In the genomic region with DNA sequence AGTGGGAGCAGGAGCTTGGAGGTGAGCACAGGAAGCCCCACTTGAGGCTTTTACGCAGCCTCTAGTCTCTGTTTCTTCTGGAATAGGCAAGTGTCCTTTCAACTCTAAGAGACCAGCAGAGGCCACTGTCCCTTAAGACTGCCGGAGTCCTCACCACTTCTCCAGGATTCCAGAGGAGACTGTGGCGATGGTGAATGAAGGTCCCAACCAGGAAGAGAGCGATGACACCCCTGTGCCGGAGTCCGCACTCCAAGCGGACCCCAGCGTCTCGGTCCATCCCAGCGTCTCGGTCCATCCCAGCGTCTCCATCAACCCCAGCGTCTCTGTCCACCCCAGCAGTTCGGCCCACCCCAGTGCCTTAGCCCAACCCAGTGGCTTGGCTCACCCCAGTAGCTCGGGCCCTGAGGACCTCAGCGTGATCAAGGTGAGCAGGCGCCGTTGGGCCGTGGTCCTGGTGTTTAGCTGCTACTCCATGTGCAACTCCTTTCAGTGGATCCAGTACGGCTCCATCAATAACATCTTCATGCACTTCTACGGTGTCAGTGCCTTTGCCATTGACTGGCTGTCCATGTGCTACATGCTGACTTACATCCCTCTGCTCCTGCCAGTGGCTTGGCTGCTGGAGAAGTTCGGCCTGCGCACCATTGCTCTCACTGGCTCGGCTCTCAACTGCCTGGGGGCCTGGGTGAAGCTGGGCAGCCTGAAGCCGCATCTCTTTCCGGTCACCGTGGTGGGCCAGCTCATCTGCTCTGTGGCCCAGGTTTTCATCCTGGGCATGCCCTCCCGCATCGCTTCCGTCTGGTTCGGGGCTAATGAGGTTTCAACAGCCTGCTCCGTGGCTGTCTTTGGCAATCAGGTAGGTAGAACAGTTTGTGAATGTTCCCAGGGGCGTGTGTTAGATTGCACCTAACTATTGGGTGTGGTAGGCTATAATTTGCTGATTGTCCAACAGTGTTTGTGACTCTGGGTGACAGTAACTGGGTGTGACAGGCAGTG, we compare ENCODE assay signal across 9 cellular contexts. TPM values are rescaled to one million over a fixed set of nuclear protein-coding genes. Genes with fewer than 3 reads are reported as not detected.
A peak's percentile ranks its signal among the peaks of the same experiment; 100 is the strongest.
DNase-seq lines count a peak whose midpoint lies in the region; ATAC-seq and TF ChIP-seq lines count a peak whose summit lies in the region.
"Had no signal": no experiment of that assay in that cellular context is flagged by ENCODE, and none has a peak within 500 bp of the region (broad histone marks: within the 10 kb centered on the region; RNA-seq: fewer than 3 reads in every experiment).

No MANE protein-coding gene starts in this region.

- TF ChIP-seq CTCF in chondrocyte (IDR thresholded peaks at IDR 0.05): peak; percentile 75
- TF ChIP-seq CTCF in lung (IDR thresholded peaks at IDR 0.05; ENCODE audit: control extremely low read depth, extremely low read depth): no peak
- TF ChIP-seq CTCF in tibial artery (IDR thresholded peaks at IDR 0.05): no peak
- TF ChIP-seq CTCF in GM13977 (IDR thresholded peaks at IDR 0.05; ENCODE audit: extremely low read depth, insufficient read depth, missing control alignments): no peak

- peak overlapping the region; percentile 54 for H3K4me3 ChIP-seq in lung
- peak overlapping the region; percentile 54 to 63 for H3K4me3 ChIP-seq in tibial artery

- DNase-seq in DMS53 (lab: John Stamatoyannopoulos, UW) (peak; percentile 59), DMS53 treated with DMSO at 0.1 percent for 48 hours (lab: John Stamatoyannopoulos, UW; ENCODE audit: unreplicated experiment) (no peak), M059J (ENCODE audit: low read depth) (peak; percentile 50), chondrocyte (ENCODE audit: low spot score) (no peak), lung (ENCODE audit: low spot score) (no peak), tibial artery (peak; percentile 56 to 72), GM13977 (ENCODE audit: low spot score) (no peak)

- peak overlapping the region; percentile 76 for H3K4me3 Mint-ChIP-seq in chondrocyte (ENCODE audit: unreplicated experiment)
- H3K4me3 Mint-ChIP-seq: activated T-cell treated with anti-CD3 and anti-CD28 coated beads, Interleukin-2, amount 50 U/mL, for 4 hours had no signal

- in situ Hi-C loops in GM13977 (cut with MboI; ENCODE audit: low pct_unique_long_range_greater_than_20kb, low sequenced_read_pairs, unreplicated experiment): loop anchor here (5.0 kb wide), 1 partner anchor 68 kb away; no protein-coding TSS in a partner anchor

- no peaks in the 10 kb centered on the region for H3K36me3 ChIP-seq in lung (ENCODE audit: control insufficient read depth in 2 of 2, insufficient read depth in 2 of 2, low read length in 2 of 2)
- H3K36me3 ChIP-seq in tibial artery: no peaks in the 10 kb centered on the region

- H3K9me3 Mint-ChIP-seq in chondrocyte (ENCODE audit: low read depth): no peaks in the 10 kb centered on the region
- H3K9me3 Mint-ChIP-seq: activated T-cell treated with anti-CD3 and anti-CD28 coated beads, Interleukin-2, amount 50 U/mL, for 4 hours had no signal

- H3K27me3 ChIP-seq in lung (ENCODE audit: control insufficient read depth, insufficient read depth) (no peaks in the 10 kb centered on the region), tibial artery (no peaks in the 10 kb centered on the region)

- intact Hi-C loops in tibial artery (cut with DNase I; ENCODE audit: low total_unique reads): loop anchor here (2.0 kb wide), 1 partner anchor 76 kb away; no protein-coding TSS in a partner anchor

- WGBS in lung, 2 donors: 50 to 54% methylated on average over 33 of the region's 33 CpGs

- H3K4me1 ChIP-seq in lung (ENCODE audit: control insufficient read depth in 2 of 2, insufficient read depth in 2 of 2, low read length in 2 of 2): peaks cover 4 to 12% of the 10 kb centered on the region in 2 donors
- peaks cover 0 to 22% (median 14%) of the 10 kb centered on the region in 4 donors for H3K4me1 ChIP-seq in tibial artery

- peaks cover 2% of the 10 kb centered on the region for H3K36me3 Mint-ChIP-seq in chondrocyte (ENCODE audit: low read depth)

- H3K27me3 Mint-ChIP-seq in chondrocyte (ENCODE audit: low read depth): peaks cover 11% of the 10 kb centered on the region

- H3K4me1 Mint-ChIP-seq in chondrocyte (ENCODE audit: low read depth): peaks cover 22% of the 10 kb centered on the region

- ATAC-seq in lung (ENCODE audit: insufficient read depth, low FRiP score) (peak; percentile 44), HG03159 (IDR thresholded peaks at IDR 0.05; ENCODE audit: unreplicated experiment) (no peak)

- H3K9me3 ChIP-seq in lung (ENCODE audit: control insufficient read depth in 2 of 2, insufficient read depth in 1 of 2, low read length in 1 of 2) (no peaks in the 10 kb centered on the region), tibial artery (no peaks in the 10 kb centered on the region)

- H3K27ac ChIP-seq in lung (ENCODE audit: low read depth in 1 of 2, low read length in 1 of 2) (peak overlapping the region; percentile 38 to 86), tibial artery (peak overlapping the region; percentile 63 to 80)

- no peak overlapping the region for H3K27ac Mint-ChIP-seq in chondrocyte (ENCODE audit: unreplicated experiment)

RNA-seq across cellular contexts. Expression of a gene that starts 0.7 kb away (rescaled TPM):
- 0.22 TPM in 1 of 2 replicates, not detected in the other for total RNA-seq in M059J (2014; rRNA removed; shearing (Covaris generic))
- total RNA-seq in chondrocyte (1.4 to 1.7 TPM (median 1.7 TPM) in 3 replicates), lung (10 to 100 TPM in 1 of 2 donors, 1 to 10 TPM in 1; 9.6 to 31.4 TPM)
- 10 to 100 TPM in 1 of 2 donors, 1 to 10 TPM in 1; 4.7 to 37.6 TPM for polyA plus RNA-seq in lung

RNA-seq across cellular contexts. Expression of a gene that starts 56.8 kb away (rescaled TPM):
- 1.9 TPM in 1 of 2 replicates, not detected in the other for total RNA-seq in M059J (2014; rRNA removed; shearing (Covaris generic))
- total RNA-seq in chondrocyte: not detected in 3 replicates
- total RNA-seq in lung: 1 to 10 TPM; 7.4 to 8.2 TPM
- polyA plus RNA-seq in lung: 10 to 100 TPM; 15.2 to 74.3 TPM

Comparison
In these comparisons a context has a peak if more than half of its experiments do, and no peak if none do; other contexts are left out.
1. DNase-seq: peak in DMS53 (single experiment), M059J (single experiment) and tibial artery (2 of 2); none in DMS53 treated with DMSO at 0.1 percent for 48 hours (single experiment), chondrocyte (single experiment), lung (single experiment) and GM13977 (single experiment).